24 cellular contexts compared by ENCODE assay signal in genomic region chr5:11476866-11477265, GRCh38.
"Had no signal": no experiment of that assay in that cellular context is flagged by ENCODE, and none has a peak within 500 bp of the region (broad histone marks: within the 10 kb centered on the region; RNA-seq: fewer than 3 reads in every experiment).

No MANE protein-coding gene starts in this region.

- DNase-seq: hypothalamus; immature natural killer cell; kidney; left colon; left lung; lower lobe of right lung; mammary epithelial cell; mesendoderm; naive B cell; natural killer cell; nephron progenitor cell; occipital lobe; right cardiac atrium; stimulated activated CD4-positive, alpha-beta T cell treated with anti-CD3 and anti-CD28 coated beads, Interleukin-12 subunit alpha, Interleukin-12 subunit beta, amount 100 ng/mL, for 4 hours; stimulated activated CD4-positive, alpha-beta T cell treated with anti-CD3 and anti-CD28 coated beads, Interleukin-15, amount 100 ng/mL, for 24 hours; stimulated activated CD4-positive, alpha-beta T cell treated with anti-CD3 and anti-CD28 coated beads, Interleukin-2, amount 100 ng/mL, for 24 hours; stimulated activated CD4-positive, alpha-beta T cell treated with anti-CD3 and anti-CD28 coated beads, Interleukin-4, amount 100 ng/mL, for 4 hours; stimulated activated CD8-positive, alpha-beta memory T cell treated with anti-CD3 and anti-CD28 coated beads, Interleukin-4, amount 100 ng/mL, for 48 hours; stimulated activated naive CD4-positive, alpha-beta T cell treated with Interleukin-2 at 50 U/mL for 16 hours; stimulated activated naive CD8-positive, alpha-beta T cell treated with anti-CD3 and anti-CD28 coated beads, Interleukin-15, amount 100 ng/mL, for 72 hours; substantia nigra; uterus had no signal

- ATAC-seq: left colon; left lung; lower lobe of right lung; natural killer cell; right cardiac atrium; sciatic nerve; stimulated activated memory B cell treated with anti-CD40 and anti-IgM and Interleukin-4, amounts not matched to agents 10 μg/mL and 1 μg/mL and 100 μg/mL, for 72 hours; stimulated activated naive CD8-positive, alpha-beta T cell treated with anti-CD3 and anti-CD28 coated beads, Interleukin-15, amount 100 ng/mL, for 72 hours had no signal
